11 cellular contexts compared by ENCODE assay signal in the genomic region with DNA sequence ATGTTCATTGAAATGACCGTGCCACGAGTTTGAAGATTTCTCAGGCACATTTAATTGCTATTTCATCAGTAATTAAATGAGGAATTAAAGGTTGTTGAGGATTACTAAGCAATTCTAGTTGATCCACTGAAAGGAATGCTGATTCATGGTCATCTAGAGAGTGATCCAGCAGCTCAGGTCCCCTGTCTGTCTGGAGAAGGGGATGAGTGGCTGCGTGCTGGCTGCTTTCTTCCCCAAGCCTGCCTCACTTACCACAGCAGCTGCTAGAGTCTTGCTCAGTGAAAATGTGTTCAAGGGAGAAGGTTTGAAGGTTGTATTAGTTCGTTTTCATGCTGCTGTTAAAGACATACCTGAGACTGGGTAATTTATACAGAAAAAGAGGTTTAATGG. TPM values are rescaled to one million over a fixed set of nuclear protein-coding genes. Genes with fewer than 3 reads are reported as not detected.
DNase-seq lines count a peak whose midpoint lies in the region; ATAC-seq and TF ChIP-seq lines count a peak whose summit lies in the region.
"Had no signal": no experiment of that assay in that cellular context is flagged by ENCODE, and none has a peak within 500 bp of the region (broad histone marks: within the 10 kb centered on the region; RNA-seq: fewer than 3 reads in every experiment).

No MANE protein-coding gene starts in this region.

- H3K4ac ChIP-seq in mesenchymal stem cell (ENCODE audit: low read depth in 1 of 2, low read length in 2 of 2): peak overlapping the region; percentile 9 to 97

- peaks cover 0 to 5% (median 0%) of the 10 kb centered on the region in 11 donors for H3K9me3 Mint-ChIP-seq in naive thymus-derived CD4-positive, alpha-beta T cell
- H3K9me3 Mint-ChIP-seq: IgD-negative memory B cell had no signal

- H3K27me3 ChIP-seq in brain microvascular endothelial cell (replicated peaks): no peaks in the 10 kb centered on the region
- no peaks in the 10 kb centered on the region for H3K27me3 ChIP-seq in mesenchymal stem cell (ENCODE audit: control insufficient read depth in 1 of 2, insufficient read depth in 1 of 2, low read length in 2 of 2)
- no peaks in the 10 kb centered on the region for H3K27me3 ChIP-seq in naive thymus-derived CD4-positive, alpha-beta T cell (ENCODE audit: control insufficient read depth in 2 of 2, insufficient read depth in 2 of 2, low read length in 2 of 2)

- peak overlapping the region; percentile 55 for H2BK120ac ChIP-seq in mesenchymal stem cell (ENCODE audit: low read depth, low read length)

- H3K4me1 Mint-ChIP-seq in naive thymus-derived CD4-positive, alpha-beta T cell: peaks cover 0 to 4% (median 0%) of the 10 kb centered on the region in 7 donors
- H3K4me1 Mint-ChIP-seq: IgD-negative memory B cell had no signal

- no peak overlapping the region for H3K4me3 Mint-ChIP-seq in naive thymus-derived CD4-positive, alpha-beta T cell
- H3K4me3 Mint-ChIP-seq: IgD-negative memory B cell had no signal

- peak overlapping the region; percentile 2 to 99 for H2BK12ac ChIP-seq in mesenchymal stem cell (ENCODE audit: low read length in 2 of 2)

- peak overlapping the region; percentile 45 for H3K9ac ChIP-seq in mesenchymal stem cell (ENCODE audit: low read length)

- TF ChIP-seq CTCF in HEK293 (tag by site-specific recombination; IDR thresholded peaks at IDR 0.05) (no peak), brain microvascular endothelial cell (IDR thresholded peaks at IDR 0.05; ENCODE audit: low read depth, low read length, missing control alignments) (no peak)

- H4K91ac ChIP-seq in mesenchymal stem cell (ENCODE audit: low read length): peak overlapping the region; percentile 0

- no peak overlapping the region for H2AFZ ChIP-seq in mesenchymal stem cell (ENCODE audit: low read depth, low read length)

- no peak overlapping the region for H3K4me2 ChIP-seq in mesenchymal stem cell (ENCODE audit: low read length, poor library complexity, severe bottlenecking)

- no peak overlapping the region for H3K27ac Mint-ChIP-seq in naive thymus-derived CD4-positive, alpha-beta T cell
- H3K27ac Mint-ChIP-seq: IgD-negative memory B cell had no signal

- no peak overlapping the region for H2BK15ac ChIP-seq in mesenchymal stem cell (ENCODE audit: low read depth, poor library complexity, severe bottlenecking)

- WGBS in mesenchymal stem cell: 55% methylated on average over 4 of the region's 4 CpGs

- peak overlapping the region; percentile 0 for H4K8ac ChIP-seq in mesenchymal stem cell (ENCODE audit: low read length)

- H3K18ac ChIP-seq in mesenchymal stem cell (ENCODE audit: low read depth in 1 of 2, low read length in 2 of 2): peak overlapping the region; percentile 6 to 98

- intact Hi-C loops in naive thymus-derived CD4-positive, alpha-beta T cell (cut with micrococcal nuclease): no loop called here

- no peak overlapping the region for H2BK5ac ChIP-seq in mesenchymal stem cell (ENCODE audit: low read depth, low read length, poor library complexity, severe bottlenecking)

- no peaks in the 10 kb centered on the region for H3K79me1 ChIP-seq in mesenchymal stem cell (replicated peaks; ENCODE audit: low read length, poor library complexity, severe bottlenecking)

- in situ Hi-C loops in brain microvascular endothelial cell (cut with HindIII; ENCODE audit: low pct_ligation_motif_present, low sequenced_read_pairs): no loop called here

- H3K27ac ChIP-seq in HEK293 (ENCODE audit: extremely low read depth, low read depth, low read length) (peak overlapping the region; percentile 74; the same call in 1 of the 2 replicates), brain microvascular endothelial cell (peak overlapping the region; percentile 98), mesenchymal stem cell (ENCODE audit: low read length, poor library complexity, severe bottlenecking) (peak overlapping the region; percentile 76)
- no peak overlapping the region for H3K27ac ChIP-seq in naive thymus-derived CD4-positive, alpha-beta T cell (ENCODE audit: low read depth, low read length)

- no peak overlapping the region for H3K14ac ChIP-seq in mesenchymal stem cell (ENCODE audit: low read length in 2 of 2)

- DNase-seq in A172 (ENCODE audit: low spot score) (peak; percentile 75), brain microvascular endothelial cell (peak; percentile 63), mesenchymal stem cell (peak; percentile 82), NCI-H748 (lab: John Stamatoyannopoulos, UW; ENCODE audit: unreplicated experiment) (no peak)
- DNase-seq in naive thymus-derived CD4-positive, alpha-beta T cell: no peak
- DNase-seq: NCI-H2107, psoas muscle had no signal

- H3K36me3 ChIP-seq in HEK293 (ENCODE audit: control insufficient read depth in 2 of 2, insufficient read depth in 1 of 2, low read length in 2 of 2) (no peaks in the 10 kb centered on the region), brain microvascular endothelial cell (replicated peaks) (no peaks in the 10 kb centered on the region), mesenchymal stem cell (ENCODE audit: control insufficient read depth in 1 of 2, insufficient read depth in 2 of 2, low read depth in 1 of 2, low read length in 2 of 2) (no peaks in the 10 kb centered on the region)
- H3K36me3 ChIP-seq in naive thymus-derived CD4-positive, alpha-beta T cell (ENCODE audit: control insufficient read depth in 2 of 3, insufficient read depth in 3 of 3, low read length in 3 of 3): no peaks in the 10 kb centered on the region

- H3K4me1 ChIP-seq in HEK293 (ENCODE audit: control insufficient read depth, insufficient read depth, low read length) (peaks cover 13% of the 10 kb centered on the region), mesenchymal stem cell (ENCODE audit: control insufficient read depth, insufficient read depth, low read depth, low read length) (peaks cover 11% of the 10 kb centered on the region)
- H3K4me1 ChIP-seq in naive thymus-derived CD4-positive, alpha-beta T cell (ENCODE audit: control insufficient read depth in 2 of 2, insufficient read depth in 2 of 2, low read length in 2 of 2): no peaks in the 10 kb centered on the region

- H3K9me3 ChIP-seq in HEK293 (ENCODE audit: control insufficient read depth, insufficient read depth, low read depth, low read length): no peaks in the 10 kb centered on the region
- H3K9me3 ChIP-seq in mesenchymal stem cell (ENCODE audit: control insufficient read depth, low read length): no peaks in the 10 kb centered on the region
- H3K9me3 ChIP-seq in naive thymus-derived CD4-positive, alpha-beta T cell (ENCODE audit: control insufficient read depth in 2 of 3, low read length in 3 of 3): no peaks in the 10 kb centered on the region
- H3K9me3 ChIP-seq: psoas muscle had no signal

- no peaks in the 10 kb centered on the region for H3K36me3 Mint-ChIP-seq in naive thymus-derived CD4-positive, alpha-beta T cell
- H3K36me3 Mint-ChIP-seq: IgD-negative memory B cell had no signal

- peaks cover 7 to 30% (median 11%) of the 10 kb centered on the region in 5 donors for H3K27me3 Mint-ChIP-seq in naive thymus-derived CD4-positive, alpha-beta T cell

- H3K4me3 ChIP-seq in HEK293 (ENCODE audit: low read depth, low read length): no peak overlapping the region
- H3K4me3 ChIP-seq in brain microvascular endothelial cell (ENCODE audit: low read depth, low read length): no peak overlapping the region
- H3K4me3 ChIP-seq in mesenchymal stem cell (ENCODE audit: insufficient read depth in 1 of 2, low read depth in 1 of 2, low read length in 2 of 2): no peak overlapping the region
- no peak overlapping the region for H3K4me3 ChIP-seq in naive thymus-derived CD4-positive, alpha-beta T cell (ENCODE audit: low read length)
- H3K4me3 ChIP-seq: psoas muscle had no signal

- no peak for ATAC-seq in HG02678 (IDR thresholded peaks at IDR 0.05; ENCODE audit: unreplicated experiment)
- no peak for ATAC-seq in naive thymus-derived CD4-positive, alpha-beta T cell
- ATAC-seq in GM19452 (IDR thresholded peaks at IDR 0.05; ENCODE audit: unreplicated experiment): no peak

- CTCF ChIA-PET in HEK293 (lab: Yijun Ruan, JAX): interaction anchor here (0.7 kb wide), 1 partner anchor 9 kb away, joined by 3 read pairs; no protein-coding TSS in a partner anchor
- CTCF ChIA-PET in naive thymus-derived CD4-positive, alpha-beta T cell (lab: Charles Lee): no interaction called here

- POLR2A ChIA-PET in HEK293 (lab: Yijun Ruan, JAX): interaction anchor here (0.6 kb wide), 1 partner anchor 37 kb away, joined by 3 read pairs; no protein-coding TSS in a partner anchor
- POLR2A ChIA-PET in naive thymus-derived CD4-positive, alpha-beta T cell (lab: Charles Lee): no interaction called here

- H2AK5ac ChIP-seq in mesenchymal stem cell (ENCODE audit: low read length, severe bottlenecking): no peak overlapping the region

- H3K23ac ChIP-seq in mesenchymal stem cell (ENCODE audit: low read length in 2 of 2): no peak overlapping the region

TF ChIP-seq in HEK293, 187 proteins besides CTCF, POLR2A, EP300 and RAD21:
- TF ChIP-seq ZNF654 (tag by site-specific recombination; IDR thresholded peaks at IDR 0.05; ENCODE audit: low read depth): no peak
- no peak for TF ChIP-seq ZNF549 (tag by site-specific recombination; IDR thresholded peaks at IDR 0.05)
- TF ChIP-seq BCL11B (tag by site-specific recombination; IDR thresholded peaks at IDR 0.05; ENCODE audit: low read depth): no peak

RNA-seq across cellular contexts. Expression of a gene that starts 7.8 kb away (rescaled TPM):
- total RNA-seq in A172 (2014; rRNA removed; shearing (Covaris generic)): 10.5 and 11.6 TPM in 2 replicates
- 1,930 TPM for polyA plus RNA-seq in mesenchymal stem cell (2013, experiment 1 of 2)
- polyA plus RNA-seq in mesenchymal stem cell (2013, experiment 2 of 2): 1,910 TPM
- 100 to 1,000 TPM in 1 of 5 experiments, 10 to 100 TPM in 3, not detected in 1; 18.1 to 167 (median 20.5) TPM for total RNA-seq in naive thymus-derived CD4-positive, alpha-beta T cell
- under 1 TPM; 0.07 to 0.32 TPM for polyA plus RNA-seq in naive thymus-derived CD4-positive, alpha-beta T cell

Comparison
In these comparisons a context has a peak if more than half of its experiments do, and no peak if none do; other contexts are left out.
1. DNase-seq: peak in A172 (single experiment), brain microvascular endothelial cell (single experiment) and mesenchymal stem cell (single experiment); none in naive thymus-derived CD4-positive, alpha-beta T cell (0 of 9) and NCI-H748 (single experiment).